ENCODE assay signal across 16 cellular contexts in genomic region chr11:1660025-1660867, GRCh38. TPM values are rescaled to one million over a fixed set of nuclear protein-coding genes. Genes with fewer than 3 reads are reported as not detected.
A peak's percentile ranks its signal among the peaks of the same experiment; 100 is the strongest.
DNase-seq lines count a peak whose midpoint lies in the region; ATAC-seq and TF ChIP-seq lines count a peak whose summit lies in the region.
"Had no signal": no experiment of that assay in that cellular context is flagged by ENCODE, and none has a peak within 500 bp of the region (broad histone marks: within the 10 kb centered on the region; RNA-seq: fewer than 3 reads in every experiment).

No MANE protein-coding gene starts in this region.

- POLR2A ChIA-PET in activated CD4-positive, alpha-beta T cell treated with anti-CD3 and anti-CD28 coated beads, Interleukin-2, amount 10 ng/mL, durations not matched to agents 7 days and 5 days (lab: Charles Lee): no interaction called here

- 85% methylated on average over 19 to 24 of the region's 24 CpGs for WGBS in endodermal cell (ENCODE audit: insufficient coverage in 1 of 2, insufficient read length in 1 of 2), 2 experiments

- peaks cover 16% of the 10 kb centered on the region for H3K4me1 Mint-ChIP-seq in activated CD4-positive, alpha-beta T cell treated with anti-CD3 and anti-CD28 coated beads, Interleukin-2, amount 10 ng/mL, durations not matched to agents 7 days and 5 days
- H3K4me1 Mint-ChIP-seq in endodermal cell (no peaks in the 10 kb centered on the region), natural killer cell (peaks cover 32 to 40% of the 10 kb centered on the region in 2 donors)

- TF ChIP-seq CTCF in endodermal cell (conservative IDR thresholded peaks at IDR 0.05): no peak
- no peak for TF ChIP-seq CTCF in natural killer cell (IDR thresholded peaks at IDR 0.05)
- no peak for TF ChIP-seq CTCF in upper lobe of right lung (IDR thresholded peaks at IDR 0.05)

- H3K4me3 ChIP-seq in endodermal cell (ENCODE audit: low read length) (no peak overlapping the region), upper lobe of right lung (no peak overlapping the region)
- H3K4me3 ChIP-seq: MG63 had no signal

- no peak overlapping the region for H3K9ac ChIP-seq in endodermal cell (ENCODE audit: extremely low read depth, low read length, poor library complexity, severe bottlenecking)

- H3K36me3 ChIP-seq in endodermal cell (ENCODE audit: control insufficient read depth, insufficient read depth, low read length): no peaks in the 10 kb centered on the region
- no peaks in the 10 kb centered on the region for H3K36me3 ChIP-seq in upper lobe of right lung
- H3K36me3 ChIP-seq: MG63 had no signal

- H3K4me1 ChIP-seq in endodermal cell (ENCODE audit: control insufficient read depth, insufficient read depth, low read length): no peaks in the 10 kb centered on the region
- H3K4me1 ChIP-seq in upper lobe of right lung: no peaks in the 10 kb centered on the region

- peaks cover 31% of the 10 kb centered on the region for H3K27me3 ChIP-seq in endodermal cell (ENCODE audit: control insufficient read depth, insufficient read depth, low read length, poor library complexity, severe bottlenecking)
- peaks cover 14% of the 10 kb centered on the region for H3K27me3 ChIP-seq in upper lobe of right lung
- H3K27me3 ChIP-seq: MG63 had no signal

- H3K27ac Mint-ChIP-seq in activated CD4-positive, alpha-beta T cell treated with anti-CD3 and anti-CD28 coated beads, Interleukin-2, amount 10 ng/mL, durations not matched to agents 7 days and 5 days: peak overlapping the region; percentile 81
- H3K27ac Mint-ChIP-seq in endodermal cell (no peak overlapping the region), natural killer cell (peak overlapping the region; percentile 67 to 74)

- H3K9me3 ChIP-seq in endodermal cell (ENCODE audit: control insufficient read depth, low read length) (no peaks in the 10 kb centered on the region), upper lobe of right lung (no peaks in the 10 kb centered on the region)
- H3K9me3 ChIP-seq: MG63 had no signal

- CTCF ChIA-PET in activated CD4-positive, alpha-beta T cell treated with anti-CD3 and anti-CD28 coated beads, Interleukin-2, amount 10 ng/mL, durations not matched to agents 7 days and 5 days (lab: Charles Lee): interaction anchor here (0.8 kb wide), 1 partner anchor 172 kb away, joined by 3 read pairs; no protein-coding TSS in a partner anchor

- no peak for DNase-seq in activated CD4-positive, alpha-beta T cell treated with anti-CD3 and anti-CD28 coated beads, Interleukin-2, amount 10 ng/mL, durations not matched to agents 7 days and 5 days
- no peak for DNase-seq in activated CD4-positive, alpha-beta T cell treated with anti-CD3 and anti-CD28 coated beads, Interleukin-2, amount 50 U/mL, for 48 hours
- DNase-seq in endodermal cell (peak; percentile 30), natural killer cell (no peak), upper lobe of right lung (peak; percentile 39), T-helper 9 cell (no peak)
- no peak for DNase-seq in activated CD8-positive, alpha-beta memory T cell treated with anti-CD3 and anti-CD28 coated beads, Interleukin-2, amount 50 U/mL, for 48 hours
- no peak for DNase-seq in stimulated activated naive CD4-positive, alpha-beta T cell treated with Interleukin-2 at 50 U/mL for 16 hours (lab: John Stamatoyannopoulos, UW)
- DNase-seq: DMS79 treated with DMSO at 0.1 percent for 48 hours, HCEC 1CT, MG63, NCI-H1105, NCI-H1694 treated with DMSO at 0.1 percent for 48 hours, NCI-H446, NCI-H748 treated with DMSO at 0.1 percent for 48 hours had no signal

- intact Hi-C loops in natural killer cell (cut with micrococcal nuclease): no loop called here
- intact Hi-C loops in upper lobe of right lung (cut with DNase I): no loop called here

- H3K27ac ChIP-seq in endodermal cell (ENCODE audit: low read depth, low read length) (no peak overlapping the region), upper lobe of right lung (no peak overlapping the region)

- H3K4me3 Mint-ChIP-seq in activated CD4-positive, alpha-beta T cell treated with anti-CD3 and anti-CD28 coated beads, Interleukin-2, amount 10 ng/mL, durations not matched to agents 7 days and 5 days: no peak overlapping the region
- H3K4me3 Mint-ChIP-seq in endodermal cell (no peak overlapping the region), natural killer cell (peak overlapping the region; percentile 88)

- H3K27me3 Mint-ChIP-seq in activated CD4-positive, alpha-beta T cell treated with anti-CD3 and anti-CD28 coated beads, Interleukin-2, amount 10 ng/mL, durations not matched to agents 7 days and 5 days: peaks cover 27% of the 10 kb centered on the region
- H3K27me3 Mint-ChIP-seq in endodermal cell (ENCODE audit: insufficient read depth) (peaks cover 49% of the 10 kb centered on the region), natural killer cell (ENCODE audit: low read depth in 2 of 2) (peaks cover 8 to 21% of the 10 kb centered on the region in 2 donors)

- H3K36me3 Mint-ChIP-seq in activated CD4-positive, alpha-beta T cell treated with anti-CD3 and anti-CD28 coated beads, Interleukin-2, amount 10 ng/mL, durations not matched to agents 7 days and 5 days (ENCODE audit: low read depth): no peaks in the 10 kb centered on the region
- H3K36me3 Mint-ChIP-seq in endodermal cell (ENCODE audit: low read depth) (no peaks in the 10 kb centered on the region), natural killer cell (peaks cover 6% of the 10 kb centered on the region)

- H3K9me3 Mint-ChIP-seq in activated CD4-positive, alpha-beta T cell treated with anti-CD3 and anti-CD28 coated beads, Interleukin-2, amount 10 ng/mL, durations not matched to agents 7 days and 5 days: no peaks in the 10 kb centered on the region
- H3K9me3 Mint-ChIP-seq in endodermal cell (no peaks in the 10 kb centered on the region), natural killer cell (no peaks in the 10 kb centered on the region)

- ATAC-seq in natural killer cell: no peak
- ATAC-seq in upper lobe of right lung: no peak
- ATAC-seq: Panc1 had no signal

RNA-seq across cellular contexts. Expression of gene KRTAP5-5, which starts 30.7 kb away (rescaled TPM):
- not detected for total RNA-seq in activated CD4-positive, alpha-beta T cell treated with anti-CD3 and anti-CD28 coated beads, Interleukin-2, amount 10 ng/mL, durations not matched to agents 7 days and 5 days
- total RNA-seq in endodermal cell (not detected), natural killer cell (not detected), upper lobe of right lung (not detected)
- polyA plus RNA-seq in endodermal cell (2013, experiment 1 of 2): not detected
- polyA plus RNA-seq in endodermal cell (2013, experiment 2 of 2): not detected

RNA-seq across cellular contexts. Expression of gene KRTAP5-6, which starts 36.7 kb away (rescaled TPM):
- total RNA-seq in activated CD4-positive, alpha-beta T cell treated with anti-CD3 and anti-CD28 coated beads, Interleukin-2, amount 10 ng/mL, durations not matched to agents 7 days and 5 days: not detected
- total RNA-seq in endodermal cell: not detected
- not detected for polyA plus RNA-seq in endodermal cell (2013, experiment 1 of 2)
- polyA plus RNA-seq in endodermal cell (2013, experiment 2 of 2): not detected
- total RNA-seq in natural killer cell: not detected
- not detected for total RNA-seq in upper lobe of right lung

RNA-seq across cellular contexts. Expression of gene KRTAP5-4, which starts 38.3 kb away (rescaled TPM):
- total RNA-seq in activated CD4-positive, alpha-beta T cell treated with anti-CD3 and anti-CD28 coated beads, Interleukin-2, amount 10 ng/mL, durations not matched to agents 7 days and 5 days: not detected
- total RNA-seq in endodermal cell: not detected
- polyA plus RNA-seq in endodermal cell (2013, experiment 1 of 2): not detected
- polyA plus RNA-seq in endodermal cell (2013, experiment 2 of 2): not detected
- not detected for total RNA-seq in natural killer cell
- total RNA-seq in upper lobe of right lung: not detected

RNA-seq across cellular contexts. Expression of gene KRTAP5-3, which starts 52.0 kb away (rescaled TPM):
- total RNA-seq in activated CD4-positive, alpha-beta T cell treated with anti-CD3 and anti-CD28 coated beads, Interleukin-2, amount 10 ng/mL, durations not matched to agents 7 days and 5 days: not detected
- total RNA-seq in endodermal cell (not detected), natural killer cell (not detected), upper lobe of right lung (not detected)
- not detected for polyA plus RNA-seq in endodermal cell (2013, experiment 1 of 2)
- polyA plus RNA-seq in endodermal cell (2013, experiment 2 of 2): not detected

Comparison
In these comparisons a context has a peak if more than half of its experiments do, and no peak if none do; other contexts are left out.
1. DNase-seq: peak in endodermal cell (single experiment) and upper lobe of right lung (single experiment); none in activated CD4-positive, alpha-beta T cell treated with anti-CD3 and anti-CD28 coated beads, Interleukin-2, amount 10 ng/mL, durations not matched to agents 7 days and 5 days (single experiment), activated CD4-positive, alpha-beta T cell treated with anti-CD3 and anti-CD28 coated beads, Interleukin-2, amount 50 U/mL, for 48 hours (0 of 2), natural killer cell (single experiment), activated CD8-positive, alpha-beta memory T cell treated with anti-CD3 and anti-CD28 coated beads, Interleukin-2, amount 50 U/mL, for 48 hours (single experiment), stimulated activated naive CD4-positive, alpha-beta T cell treated with Interleukin-2 at 50 U/mL for 16 hours (single experiment) and T-helper 9 cell (single experiment).